In the genomic region with DNA sequence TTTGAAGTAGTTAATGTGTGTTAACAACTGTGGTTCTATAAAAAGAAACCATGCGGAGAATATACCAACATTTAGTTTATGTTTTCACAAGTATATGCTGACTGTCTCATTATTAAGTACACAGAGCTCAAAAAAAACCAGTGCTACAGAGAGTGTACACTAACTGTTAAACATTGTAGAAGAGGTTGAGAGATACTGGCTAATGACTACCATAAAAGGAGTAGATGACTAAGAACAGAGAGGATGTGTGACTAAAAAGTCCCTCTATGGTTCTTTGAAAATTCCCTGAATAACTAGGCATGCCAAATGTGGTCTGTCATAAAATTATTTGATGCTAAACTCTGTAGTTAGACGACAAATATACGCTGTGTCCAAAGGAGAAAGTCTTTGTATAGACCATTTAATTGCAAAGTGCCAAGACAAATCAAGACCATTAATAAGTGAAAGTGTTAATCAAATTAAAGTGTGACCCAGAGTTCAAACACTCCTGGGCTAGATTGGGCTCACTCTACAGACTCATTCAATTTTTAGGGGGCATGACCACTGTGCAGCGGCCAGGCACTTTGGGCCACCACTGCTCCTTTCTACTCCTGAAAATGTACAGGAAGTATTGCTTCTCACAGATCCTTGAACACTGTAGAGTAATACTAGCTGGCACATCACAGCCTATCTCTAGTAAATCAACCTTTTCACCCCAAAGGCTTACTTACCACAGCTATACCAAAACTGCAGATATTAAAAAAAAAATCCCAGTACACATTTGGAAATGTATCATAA, we compare ENCODE assay signal across 1 cellular context.
TF ChIP-seq lines count a peak whose summit lies in the region.

No MANE protein-coding gene starts in this region.

TF ChIP-seq in GM12878, 131 proteins besides CTCF, POLR2A, EP300 and RAD21 (continued from another document and continues in another):
- TF ChIP-seq, protein P1, sequence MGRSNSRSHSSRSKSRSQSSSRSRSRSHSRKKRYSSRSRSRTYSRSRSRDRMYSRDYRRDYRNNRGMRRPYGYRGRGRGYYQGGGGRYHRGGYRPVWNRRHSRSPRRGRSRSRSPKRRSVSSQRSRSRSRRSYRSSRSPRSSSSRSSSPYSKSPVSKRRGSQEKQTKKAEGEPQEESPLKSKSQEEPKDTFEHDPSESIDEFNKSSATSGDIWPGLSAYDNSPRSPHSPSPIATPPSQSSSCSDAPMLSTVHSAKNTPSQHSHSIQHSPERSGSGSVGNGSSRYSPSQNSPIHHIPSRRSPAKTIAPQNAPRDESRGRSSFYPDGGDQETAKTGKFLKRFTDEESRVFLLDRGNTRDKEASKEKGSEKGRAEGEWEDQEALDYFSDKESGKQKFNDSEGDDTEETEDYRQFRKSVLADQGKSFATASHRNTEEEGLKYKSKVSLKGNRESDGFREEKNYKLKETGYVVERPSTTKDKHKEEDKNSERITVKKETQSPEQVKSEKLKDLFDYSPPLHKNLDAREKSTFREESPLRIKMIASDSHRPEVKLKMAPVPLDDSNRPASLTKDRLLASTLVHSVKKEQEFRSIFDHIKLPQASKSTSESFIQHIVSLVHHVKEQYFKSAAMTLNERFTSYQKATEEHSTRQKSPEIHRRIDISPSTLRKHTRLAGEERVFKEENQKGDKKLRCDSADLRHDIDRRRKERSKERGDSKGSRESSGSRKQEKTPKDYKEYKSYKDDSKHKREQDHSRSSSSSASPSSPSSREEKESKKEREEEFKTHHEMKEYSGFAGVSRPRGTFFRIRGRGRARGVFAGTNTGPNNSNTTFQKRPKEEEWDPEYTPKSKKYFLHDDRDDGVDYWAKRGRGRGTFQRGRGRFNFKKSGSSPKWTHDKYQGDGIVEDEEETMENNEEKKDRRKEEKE (IDR thresholded peaks at IDR 0.05) = no peak
- TF ChIP-seq ATF3 (IDR thresholded peaks at IDR 0.05; ENCODE audit: borderline replicate concordance, extremely low read depth, low read depth, low read length) (no peak), MYB (IDR thresholded peaks at IDR 0.05; ENCODE audit: borderline replicate concordance, low read depth, low read length) (no peak), FOXK2 (IDR thresholded peaks at IDR 0.05) (no peak), TARDBP (IDR thresholded peaks at IDR 0.05; ENCODE audit: borderline replicate concordance) (no peak), SKIL (IDR thresholded peaks at IDR 0.05; ENCODE audit: low read depth, poor library complexity, severe bottlenecking) (peak; percentile 89), JUND (IDR thresholded peaks at IDR 0.05; ENCODE audit: low read depth, low read length) (peak; percentile 77; the same call in 1 of the 2 replicates), RELB (IDR thresholded peaks at IDR 0.05; ENCODE audit: low read depth) (peak; percentile 96), EED (IDR thresholded peaks at IDR 0.05; ENCODE audit: low read depth) (no peak), RELA (IDR thresholded peaks at IDR 0.05; ENCODE audit: borderline replicate concordance, partially characterized antibody) (peak; percentile 27), SUPT20H (IDR thresholded peaks at IDR 0.05; ENCODE audit: borderline replicate concordance, control insufficient read depth, low read depth, low read length) (no peak), SIX5 (IDR thresholded peaks at IDR 0.05; ENCODE audit: low read depth, low read length, severe bottlenecking) (no peak), BRCA1 (IDR thresholded peaks at IDR 0.05; ENCODE audit: low read depth, low read length) (no peak), SIN3A (IDR thresholded peaks at IDR 0.05; ENCODE audit: low read depth, low read length) (no peak), SRF (IDR thresholded peaks at IDR 0.05; ENCODE audit: low read depth in 2 of 2, low read length in 2 of 2) (peak; percentile 18 to 88; a peak in 2 of 4 replicates), PAX5 (IDR thresholded peaks at IDR 0.05; ENCODE audit: borderline replicate concordance, low read depth, low read length) (no peak), NRF1 (conservative IDR thresholded peaks at IDR 0.05; ENCODE audit: low read depth, low read length) (no peak), SMC3 (IDR thresholded peaks at IDR 0.05; ENCODE audit: borderline replicate concordance, low read length) (no peak), PRDM15 (CRISPR knock-in tag; IDR thresholded peaks at IDR 0.05) (no peak), NFXL1 (IDR thresholded peaks at IDR 0.05; ENCODE audit: borderline replicate concordance) (no peak)
- TF ChIP-seq, protein P2, sequence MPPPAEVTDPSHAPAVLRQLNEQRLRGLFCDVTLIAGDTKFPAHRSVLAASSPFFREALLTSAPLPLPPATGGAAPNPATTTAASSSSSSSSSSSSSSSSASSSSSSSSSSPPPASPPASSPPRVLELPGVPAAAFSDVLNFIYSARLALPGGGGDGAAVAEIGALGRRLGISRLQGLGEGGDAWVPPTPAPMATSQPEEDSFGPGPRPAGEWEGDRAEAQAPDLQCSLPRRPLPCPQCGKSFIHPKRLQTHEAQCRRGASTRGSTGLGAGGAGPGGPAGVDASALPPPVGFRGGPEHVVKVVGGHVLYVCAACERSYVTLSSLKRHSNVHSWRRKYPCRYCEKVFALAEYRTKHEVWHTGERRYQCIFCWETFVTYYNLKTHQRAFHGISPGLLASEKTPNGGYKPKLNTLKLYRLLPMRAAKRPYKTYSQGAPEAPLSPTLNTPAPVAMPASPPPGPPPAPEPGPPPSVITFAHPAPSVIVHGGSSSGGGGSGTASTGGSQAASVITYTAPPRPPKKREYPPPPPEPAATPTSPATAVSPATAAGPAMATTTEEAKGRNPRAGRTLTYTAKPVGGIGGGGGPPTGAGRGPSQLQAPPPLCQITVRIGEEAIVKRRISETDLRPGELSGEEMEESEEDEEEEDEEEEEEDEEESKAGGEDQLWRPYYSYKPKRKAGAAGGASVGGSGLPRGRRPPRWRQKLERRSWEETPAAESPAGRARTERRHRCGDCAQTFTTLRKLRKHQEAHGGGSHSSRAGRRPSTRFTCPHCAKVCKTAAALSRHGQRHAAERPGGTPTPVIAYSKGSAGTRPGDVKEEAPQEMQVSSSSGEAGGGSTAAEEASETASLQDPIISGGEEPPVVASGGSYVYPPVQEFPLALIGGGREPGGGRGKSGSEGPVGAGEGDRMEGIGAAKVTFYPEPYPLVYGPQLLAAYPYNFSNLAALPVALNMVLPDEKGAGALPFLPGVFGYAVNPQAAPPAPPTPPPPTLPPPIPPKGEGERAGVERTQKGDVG (CRISPR knock-in tag; IDR thresholded peaks at IDR 0.05) = no peak
- TF ChIP-seq, protein P3, sequence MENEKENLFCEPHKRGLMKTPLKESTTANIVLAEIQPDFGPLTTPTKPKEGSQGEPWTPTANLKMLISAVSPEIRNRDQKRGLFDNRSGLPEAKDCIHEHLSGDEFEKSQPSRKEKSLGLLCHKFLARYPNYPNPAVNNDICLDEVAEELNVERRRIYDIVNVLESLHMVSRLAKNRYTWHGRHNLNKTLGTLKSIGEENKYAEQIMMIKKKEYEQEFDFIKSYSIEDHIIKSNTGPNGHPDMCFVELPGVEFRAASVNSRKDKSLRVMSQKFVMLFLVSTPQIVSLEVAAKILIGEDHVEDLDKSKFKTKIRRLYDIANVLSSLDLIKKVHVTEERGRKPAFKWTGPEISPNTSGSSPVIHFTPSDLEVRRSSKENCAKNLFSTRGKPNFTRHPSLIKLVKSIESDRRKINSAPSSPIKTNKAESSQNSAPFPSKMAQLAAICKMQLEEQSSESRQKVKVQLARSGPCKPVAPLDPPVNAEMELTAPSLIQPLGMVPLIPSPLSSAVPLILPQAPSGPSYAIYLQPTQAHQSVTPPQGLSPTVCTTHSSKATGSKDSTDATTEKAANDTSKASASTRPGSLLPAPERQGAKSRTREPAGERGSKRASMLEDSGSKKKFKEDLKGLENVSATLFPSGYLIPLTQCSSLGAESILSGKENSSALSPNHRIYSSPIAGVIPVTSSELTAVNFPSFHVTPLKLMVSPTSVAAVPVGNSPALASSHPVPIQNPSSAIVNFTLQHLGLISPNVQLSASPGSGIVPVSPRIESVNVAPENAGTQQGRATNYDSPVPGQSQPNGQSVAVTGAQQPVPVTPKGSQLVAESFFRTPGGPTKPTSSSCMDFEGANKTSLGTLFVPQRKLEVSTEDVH (IDR thresholded peaks at IDR 0.05; ENCODE audit: low read depth, partially characterized antibody) = no peak
- TF ChIP-seq, protein P4, sequence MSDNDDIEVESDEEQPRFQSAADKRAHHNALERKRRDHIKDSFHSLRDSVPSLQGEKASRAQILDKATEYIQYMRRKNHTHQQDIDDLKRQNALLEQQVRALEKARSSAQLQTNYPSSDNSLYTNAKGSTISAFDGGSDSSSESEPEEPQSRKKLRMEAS (IDR thresholded peaks at IDR 0.05; ENCODE audit: low read depth, low read length) = no peak
- TF ChIP-seq, protein P5, sequence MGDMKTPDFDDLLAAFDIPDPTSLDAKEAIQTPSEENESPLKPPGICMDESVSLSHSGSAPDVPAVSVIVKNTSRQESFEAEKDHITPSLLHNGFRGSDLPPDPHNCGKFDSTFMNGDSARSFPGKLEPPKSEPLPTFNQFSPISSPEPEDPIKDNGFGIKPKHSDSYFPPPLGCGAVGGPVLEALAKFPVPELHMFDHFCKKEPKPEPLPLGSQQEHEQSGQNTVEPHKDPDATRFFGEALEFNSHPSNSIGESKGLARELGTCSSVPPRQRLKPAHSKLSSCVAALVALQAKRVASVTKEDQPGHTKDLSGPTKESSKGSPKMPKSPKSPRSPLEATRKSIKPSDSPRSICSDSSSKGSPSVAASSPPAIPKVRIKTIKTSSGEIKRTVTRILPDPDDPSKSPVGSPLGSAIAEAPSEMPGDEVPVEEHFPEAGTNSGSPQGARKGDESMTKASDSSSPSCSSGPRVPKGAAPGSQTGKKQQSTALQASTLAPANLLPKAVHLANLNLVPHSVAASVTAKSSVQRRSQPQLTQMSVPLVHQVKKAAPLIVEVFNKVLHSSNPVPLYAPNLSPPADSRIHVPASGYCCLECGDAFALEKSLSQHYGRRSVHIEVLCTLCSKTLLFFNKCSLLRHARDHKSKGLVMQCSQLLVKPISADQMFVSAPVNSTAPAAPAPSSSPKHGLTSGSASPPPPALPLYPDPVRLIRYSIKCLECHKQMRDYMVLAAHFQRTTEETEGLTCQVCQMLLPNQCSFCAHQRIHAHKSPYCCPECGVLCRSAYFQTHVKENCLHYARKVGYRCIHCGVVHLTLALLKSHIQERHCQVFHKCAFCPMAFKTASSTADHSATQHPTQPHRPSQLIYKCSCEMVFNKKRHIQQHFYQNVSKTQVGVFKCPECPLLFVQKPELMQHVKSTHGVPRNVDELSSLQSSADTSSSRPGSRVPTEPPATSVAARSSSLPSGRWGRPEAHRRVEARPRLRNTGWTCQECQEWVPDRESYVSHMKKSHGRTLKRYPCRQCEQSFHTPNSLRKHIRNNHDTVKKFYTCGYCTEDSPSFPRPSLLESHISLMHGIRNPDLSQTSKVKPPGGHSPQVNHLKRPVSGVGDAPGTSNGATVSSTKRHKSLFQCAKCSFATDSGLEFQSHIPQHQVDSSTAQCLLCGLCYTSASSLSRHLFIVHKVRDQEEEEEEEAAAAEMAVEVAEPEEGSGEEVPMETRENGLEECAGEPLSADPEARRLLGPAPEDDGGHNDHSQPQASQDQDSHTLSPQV (IDR thresholded peaks at IDR 0.05) = no peak
- TF ChIP-seq, protein P6, sequence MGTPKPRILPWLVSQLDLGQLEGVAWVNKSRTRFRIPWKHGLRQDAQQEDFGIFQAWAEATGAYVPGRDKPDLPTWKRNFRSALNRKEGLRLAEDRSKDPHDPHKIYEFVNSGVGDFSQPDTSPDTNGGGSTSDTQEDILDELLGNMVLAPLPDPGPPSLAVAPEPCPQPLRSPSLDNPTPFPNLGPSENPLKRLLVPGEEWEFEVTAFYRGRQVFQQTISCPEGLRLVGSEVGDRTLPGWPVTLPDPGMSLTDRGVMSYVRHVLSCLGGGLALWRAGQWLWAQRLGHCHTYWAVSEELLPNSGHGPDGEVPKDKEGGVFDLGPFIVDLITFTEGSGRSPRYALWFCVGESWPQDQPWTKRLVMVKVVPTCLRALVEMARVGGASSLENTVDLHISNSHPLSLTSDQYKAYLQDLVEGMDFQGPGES (IDR thresholded peaks at IDR 0.05) = no peak
